ENCODE assay signal across 8 cellular contexts in genomic region chr5:144142030-144142825, GRCh38. TPM values are rescaled to one million over a fixed set of nuclear protein-coding genes. Genes with fewer than 3 reads are reported as not detected.
A peak's percentile ranks its signal among the peaks of the same experiment; 100 is the strongest.
DNase-seq lines count a peak whose midpoint lies in the region; ATAC-seq, FAIRE-seq and TF ChIP-seq lines count a peak whose summit lies in the region.

No MANE protein-coding gene starts in this region.

- FAIRE-seq in endothelial cell of umbilical vein (lab: Jason Lieb, UNC): peak; percentile 79

- peak; percentile 55 to 71 for TF ChIP-seq CTCF in endothelial cell of umbilical vein (IDR thresholded peaks at IDR 0.05; ENCODE audit: extremely low read depth in 1 of 2, insufficient read depth in 1 of 2, low read depth in 1 of 2, low read length in 2 of 2)
- TF ChIP-seq CTCF in natural killer cell (IDR thresholded peaks at IDR 0.05): no peak

- TF ChIP-seq POLR2A in endothelial cell of umbilical vein (IDR thresholded peaks at IDR 0.05; ENCODE audit: low read depth, low read length): no peak

- CTCF ChIA-PET in activated naive CD4-positive, alpha-beta T cell treated with anti-CD3 and anti-CD28 coated beads, Interleukin-2, amount 10 ng/mL, durations not matched to agents 7 days and 5 days (lab: Charles Lee): interaction anchor here (1.0 to 2.0 kb wide), 6 partner anchors 10 to 61 kb away, joined by 3 to 5 read pairs (median 4); no protein-coding TSS in a partner anchor
- CTCF ChIA-PET in endothelial cell of umbilical vein (lab: Charles Lee): interaction anchor here (0.5 to 4.4 kb wide), 68 partner anchors 9 to 1429 kb away, joined by 3 to 32 read pairs (median 4); partner anchors contain the start of genes KCTD16, NR3C1 and YIPF5

- no peaks in the 10 kb centered on the region for H4K20me1 ChIP-seq in endothelial cell of umbilical vein (replicated peaks; ENCODE audit: control insufficient read depth, extremely low read depth, insufficient read depth, low read length)

- no peaks in the 10 kb centered on the region for H3K36me3 Mint-ChIP-seq in activated naive CD4-positive, alpha-beta T cell treated with anti-CD3 and anti-CD28 coated beads, Interleukin-2, amount 50 U/mL, for 24 hours
- no peaks in the 10 kb centered on the region for H3K36me3 Mint-ChIP-seq in activated naive CD4-positive, alpha-beta T cell treated with anti-CD3 and anti-CD28 coated beads, Interleukin-2, amount 10 ng/mL, durations not matched to agents 7 days and 5 days
- H3K36me3 Mint-ChIP-seq in natural killer cell: no peaks in the 10 kb centered on the region

- H3K36me3 ChIP-seq in endothelial cell of umbilical vein (ENCODE audit: control insufficient read depth in 2 of 2, extremely low read depth in 1 of 2, insufficient read depth in 2 of 2, low read length in 2 of 2): no peaks in the 10 kb centered on the region

- H3K27me3 ChIP-seq in endothelial cell of umbilical vein (ENCODE audit: control insufficient read depth in 2 of 2, insufficient read depth in 2 of 2, low read length in 2 of 2): no peaks in the 10 kb centered on the region

- ATAC-seq in GM21786 (IDR thresholded peaks at IDR 0.05; ENCODE audit: unreplicated experiment) (peak; percentile 96), natural killer cell (peak; percentile 60 to 69 (median 62))

- peaks cover 7% of the 10 kb centered on the region for H3K27me3 Mint-ChIP-seq in activated naive CD4-positive, alpha-beta T cell treated with anti-CD3 and anti-CD28 coated beads, Interleukin-2, amount 50 U/mL, for 24 hours
- H3K27me3 Mint-ChIP-seq in activated naive CD4-positive, alpha-beta T cell treated with anti-CD3 and anti-CD28 coated beads, Interleukin-2, amount 10 ng/mL, durations not matched to agents 7 days and 5 days: peaks cover 8% of the 10 kb centered on the region
- H3K27me3 Mint-ChIP-seq in natural killer cell (ENCODE audit: low read depth in 2 of 2): peaks cover 21 to 58% of the 10 kb centered on the region in 2 donors

- H3K9me3 Mint-ChIP-seq in activated naive CD4-positive, alpha-beta T cell treated with anti-CD3 and anti-CD28 coated beads, Interleukin-2, amount 50 U/mL, for 24 hours: no peaks in the 10 kb centered on the region
- H3K9me3 Mint-ChIP-seq in activated naive CD4-positive, alpha-beta T cell treated with anti-CD3 and anti-CD28 coated beads, Interleukin-2, amount 10 ng/mL, durations not matched to agents 7 days and 5 days: no peaks in the 10 kb centered on the region
- no peaks in the 10 kb centered on the region for H3K9me3 Mint-ChIP-seq in natural killer cell

- BruUV-seq in endothelial cell of umbilical vein (replicated peaks; lab: Mats Ljungman, UMichigan): no TSS peak

- POLR2A ChIA-PET in endothelial cell of umbilical vein (lab: Charles Lee): no interaction called here

- H3K4me2 ChIP-seq in endothelial cell of umbilical vein (ENCODE audit: insufficient read depth, low read length): no peak overlapping the region

- no peaks in the 10 kb centered on the region for H3K79me2 ChIP-seq in endothelial cell of umbilical vein (ENCODE audit: control insufficient read depth, insufficient read depth, low read length)

- no peaks in the 10 kb centered on the region for H3K9me1 ChIP-seq in endothelial cell of umbilical vein (replicated peaks; ENCODE audit: control insufficient read depth, extremely low read depth, insufficient read depth, low read length)

- no peak for DNase-seq in activated naive CD4-positive, alpha-beta T cell treated with anti-CD3 and anti-CD28 coated beads, Interleukin-2, amount 10 ng/mL, durations not matched to agents 7 days and 5 days
- DNase-seq in HuH-7 (ENCODE audit: low spot score) (peak; percentile 22), RPMI7951 (ENCODE audit: low read depth) (peak; percentile 31), endothelial cell of umbilical vein (ENCODE audit: low read depth, low spot score) (peak; percentile 68), natural killer cell (no peak), NCI-H1048 (lab: John Stamatoyannopoulos, UW) (no peak)

- no peak overlapping the region for H3K27ac ChIP-seq in endothelial cell of umbilical vein (ENCODE audit: insufficient read depth, low read depth, low read length)

- peaks cover 29% of the 10 kb centered on the region for H3K4me1 ChIP-seq in endothelial cell of umbilical vein (ENCODE audit: control insufficient read depth, extremely low read depth, insufficient read depth, low read length)

- no peak overlapping the region for H3K9ac ChIP-seq in endothelial cell of umbilical vein (replicated peaks; ENCODE audit: extremely low read depth, insufficient read depth, low read length)

- H3K27ac Mint-ChIP-seq in activated naive CD4-positive, alpha-beta T cell treated with anti-CD3 and anti-CD28 coated beads, Interleukin-2, amount 50 U/mL, for 24 hours: peak overlapping the region; percentile 18
- H3K27ac Mint-ChIP-seq in activated naive CD4-positive, alpha-beta T cell treated with anti-CD3 and anti-CD28 coated beads, Interleukin-2, amount 10 ng/mL, durations not matched to agents 7 days and 5 days: no peak overlapping the region
- H3K27ac Mint-ChIP-seq in natural killer cell: no peak overlapping the region

- intact Hi-C loops in endothelial cell of umbilical vein (cut with micrococcal nuclease): loop anchor here (1.0 to 10.0 kb wide), 4 partner anchors 174 to 1217 kb away; no protein-coding TSS in a partner anchor
- intact Hi-C loops in natural killer cell (cut with micrococcal nuclease): no loop called here

- dilution Hi-C loops in endothelial cell of umbilical vein (cut with MboI; ENCODE audit: extremely low pct_ligation_motif_present, low sequenced_read_pairs): no loop called here

- H3K4me1 Mint-ChIP-seq in activated naive CD4-positive, alpha-beta T cell treated with anti-CD3 and anti-CD28 coated beads, Interleukin-2, amount 50 U/mL, for 24 hours: peaks cover 7% of the 10 kb centered on the region
- no peaks in the 10 kb centered on the region for H3K4me1 Mint-ChIP-seq in activated naive CD4-positive, alpha-beta T cell treated with anti-CD3 and anti-CD28 coated beads, Interleukin-2, amount 10 ng/mL, durations not matched to agents 7 days and 5 days
- H3K4me1 Mint-ChIP-seq in natural killer cell: no peaks in the 10 kb centered on the region

- no peak overlapping the region for H3K4me3 ChIP-seq in endothelial cell of umbilical vein (replicated peaks in 1 of 3; ENCODE audit: insufficient read depth in 1 of 3, low read depth in 1 of 3, low read length in 3 of 3)

- H3K9me3 ChIP-seq in endothelial cell of umbilical vein (replicated peaks; ENCODE audit: control insufficient read depth, insufficient read depth, low read length): no peaks in the 10 kb centered on the region

- H2AFZ ChIP-seq in endothelial cell of umbilical vein (ENCODE audit: low read depth, low read length): peak overlapping the region; percentile 30

- no peak overlapping the region for H3K4me3 Mint-ChIP-seq in activated naive CD4-positive, alpha-beta T cell treated with anti-CD3 and anti-CD28 coated beads, Interleukin-2, amount 50 U/mL, for 24 hours
- H3K4me3 Mint-ChIP-seq in activated naive CD4-positive, alpha-beta T cell treated with anti-CD3 and anti-CD28 coated beads, Interleukin-2, amount 10 ng/mL, durations not matched to agents 7 days and 5 days: no peak overlapping the region
- H3K4me3 Mint-ChIP-seq in natural killer cell: no peak overlapping the region

TF ChIP-seq in endothelial cell of umbilical vein, 7 proteins besides CTCF, POLR2A, EP300 and RAD21:
- TF ChIP-seq MYC (IDR thresholded peaks at IDR 0.05; ENCODE audit: low read depth, low read length): no peak
- TF ChIP-seq MAX (IDR thresholded peaks at IDR 0.05; ENCODE audit: insufficient read depth, insufficient read length): no peak
- TF ChIP-seq FOS (IDR thresholded peaks at IDR 0.05; ENCODE audit: borderline replicate concordance, insufficient read depth, low read length): no peak
- TF ChIP-seq JUN (IDR thresholded peaks at IDR 0.05; ENCODE audit: borderline replicate concordance, insufficient read depth, insufficient read length, low read depth): no peak

RNA-seq across cellular contexts. Expression of gene YIPF5, which starts 28.2 kb away (rescaled TPM):
- total RNA-seq in RPMI7951 (2014; rRNA removed; shearing (Covaris generic)): 53.9 and 61.4 TPM in 2 replicates
- 73.7 and 90.0 TPM in 2 replicates for total RNA-seq in endothelial cell of umbilical vein
- polyA plus RNA-seq in endothelial cell of umbilical vein: 78.7 and 82.7 TPM in 2 replicates
- polyA plus RNA-seq in endothelial cell of umbilical vein (2011; cell fraction: cytosol; rRNA removed): 66.0 and 69.5 TPM in 2 replicates
- polyA plus RNA-seq in endothelial cell of umbilical vein (2011; cell fraction: nucleus; rRNA removed): 42.0 and 58.0 TPM in 2 replicates
- 106 and 124 TPM in 2 replicates for polyA plus RNA-seq in endothelial cell of umbilical vein (2012)
- 136 and 172 TPM in 2 replicates for polyA minus RNA-seq in endothelial cell of umbilical vein
- polyA minus RNA-seq in endothelial cell of umbilical vein (2011; cell fraction: cytosol; rRNA and poly(A)+ RNA removed): 24.1 TPM
- polyA minus RNA-seq in endothelial cell of umbilical vein (2011; cell fraction: nucleus; rRNA and poly(A)+ RNA removed): 56.3 and 60.3 TPM in 2 replicates
- total RNA-seq in natural killer cell: 10 to 100 TPM; 19.8 to 26.0 (median 24.6) TPM

RNA-seq across cellular contexts. Expression of gene KCTD16, which starts 28.4 kb away (rescaled TPM):
- total RNA-seq in RPMI7951 (2014; rRNA removed; shearing (Covaris generic)): under 0.01 and 0.12 TPM in 2 replicates
- total RNA-seq in endothelial cell of umbilical vein: 0.30 and 0.49 TPM in 2 replicates
- 0.13 and 0.21 TPM in 2 replicates for polyA plus RNA-seq in endothelial cell of umbilical vein
- polyA plus RNA-seq in endothelial cell of umbilical vein (2011; cell fraction: cytosol; rRNA removed): 0.14 and 0.25 TPM in 2 replicates
- polyA plus RNA-seq in endothelial cell of umbilical vein (2011; cell fraction: nucleus; rRNA removed): 0.55 and 0.76 TPM in 2 replicates
- 0.52 and 0.83 TPM in 2 replicates for polyA plus RNA-seq in endothelial cell of umbilical vein (2012)
- polyA minus RNA-seq in endothelial cell of umbilical vein: 1.3 and 2.0 TPM in 2 replicates
- polyA minus RNA-seq in endothelial cell of umbilical vein (2011; cell fraction: cytosol; rRNA and poly(A)+ RNA removed): not detected
- polyA minus RNA-seq in endothelial cell of umbilical vein (2011; cell fraction: nucleus; rRNA and poly(A)+ RNA removed): 3.7 and 4.2 TPM in 2 replicates
- under 1 TPM in 1 of 3 donors, not detected in 2; 0.16 TPM for total RNA-seq in natural killer cell

Comparison
In these comparisons a context has a peak if more than half of its experiments do, and no peak if none do; other contexts are left out.
1. DNase-seq: peak in HuH-7 (single experiment), RPMI7951 (single experiment) and endothelial cell of umbilical vein (single experiment); none in activated naive CD4-positive, alpha-beta T cell treated with anti-CD3 and anti-CD28 coated beads, Interleukin-2, amount 10 ng/mL, durations not matched to agents 7 days and 5 days (single experiment), natural killer cell (single experiment) and NCI-H1048 (single experiment).